Comparison of ENCODE assay signal across 13 cellular contexts in genomic region chr2:238914648-238915015, GRCh38.
DNase-seq lines count a peak whose midpoint lies in the region; ATAC-seq and TF ChIP-seq lines count a peak whose summit lies in the region.
"Had no signal": no experiment of that assay in that cellular context is flagged by ENCODE, and none has a peak within 500 bp of the region (broad histone marks: within the 10 kb centered on the region; RNA-seq: fewer than 3 reads in every experiment).

No MANE protein-coding gene starts in this region.

- peak overlapping the region; percentile 74 for H2AFZ ChIP-seq in HCT116 (ENCODE audit: low read depth, low read length, poor library complexity, severe bottlenecking)

- intact Hi-C loops in HCT116 (cut with micrococcal nuclease) (no loop called here), spleen (cut with DNase I; ENCODE audit: low total_unique reads) (no loop called here)

- no peaks in the 10 kb centered on the region for H3K79me2 ChIP-seq in HCT116 (ENCODE audit: insufficient read depth, low read length)

- H3K27ac ChIP-seq in HCT116 (ENCODE audit: low read depth, low read length) (no peak overlapping the region), RWPE1 (peak overlapping the region; percentile 48), spleen (no peak overlapping the region)
- H3K27ac ChIP-seq: heart right ventricle, right lobe of liver, stomach had no signal

- H3K4me3 ChIP-seq in HCT116 (replicated peaks in 1 of 2; ENCODE audit: low read depth in 1 of 2, low read length in 2 of 2) (peak overlapping the region in 1 of 2 experiments; percentile 33; a peak in 2 of 4 replicates), spleen (no peak overlapping the region)
- H3K4me3 ChIP-seq: heart right ventricle, right lobe of liver, stomach had no signal

- H4K20me1 ChIP-seq in HCT116 (ENCODE audit: insufficient read depth), result no peaks in the 10 kb centered on the region

- no peaks in the 10 kb centered on the region for H3K27me3 ChIP-seq in HCT116 (ENCODE audit: insufficient read depth, low read length)
- peaks cover 0 to 44% (median 0%) of the 10 kb centered on the region in 7 donors for H3K27me3 ChIP-seq in spleen (replicated peaks in 1 of 7)
- H3K27me3 ChIP-seq: right lobe of liver had no signal

- H3K4me1 ChIP-seq in HCT116 (ENCODE audit: control insufficient read depth in 1 of 2, insufficient read depth in 2 of 2, low read length in 2 of 2) (peaks cover 5 to 37% of the 10 kb centered on the region in 2 experiments; a peak in 2 of 4 replicates), spleen (no peaks in the 10 kb centered on the region)
- H3K4me1 ChIP-seq: heart right ventricle, right lobe of liver had no signal

- RAD21 ChIA-PET in HCT116 (lab: Charles Lee; ENCODE audit: low non-redundant PET in 1 of 2, low total read pairs in 2 of 2, uncharacterized antibody in 2 of 2, unreplicated experiment in 2 of 2), result no interaction called here

- DNase-seq in HCT116 (ENCODE audit: low read depth, low spot score) (no peak), RWPE1 (ENCODE audit: low spot score) (peak; percentile 56), fibroblast of peridontal ligament (ENCODE audit: extremely low read depth) (peak; percentile 30), spleen (peak; percentile 51), NCI-H2171 treated with DMSO at 0.1 percent for 48 hours (lab: John Stamatoyannopoulos, UW) (no peak)
- DNase-seq: activated CD4-positive, alpha-beta T cell treated with anti-CD3 and anti-CD28 coated beads for 48 hours; heart right ventricle; NCI-H1092; NCI-H446; stomach had no signal

- POLR2A ChIA-PET in HCT116 (lab: Charles Lee), result no interaction called here
- POLR2A ChIA-PET in RWPE1 (lab: Yijun Ruan, JAX; ENCODE audit: low non-redundant PET), result no interaction called here

- TF ChIP-seq CTCF in HCT116 (IDR thresholded peaks at IDR 0.05 in 2 of 3, conservative IDR thresholded peaks at IDR 0.05 in 1 of 3; ENCODE audit: borderline replicate concordance in 1 of 3, insufficient read depth in 1 of 3, low read depth in 2 of 3, low read length in 2 of 3) (no peak), RWPE1 (conservative IDR thresholded peaks at IDR 0.05; ENCODE audit: low read depth) (no peak), spleen (IDR thresholded peaks at IDR 0.05 in 8 of 11, conservative IDR thresholded peaks at IDR 0.05 in 3 of 11) (no peak)

- no peaks in the 10 kb centered on the region for H3K9me3 ChIP-seq in HCT116 (ENCODE audit: control insufficient read depth in 1 of 2, insufficient read depth in 1 of 2, low read depth in 1 of 2, low read length in 2 of 2)
- H3K9me3 ChIP-seq in spleen, result no peaks in the 10 kb centered on the region
- H3K9me3 ChIP-seq: right lobe of liver, stomach had no signal

- peak overlapping the region; percentile 16; the same call in 1 of the 2 replicates for H3K9ac ChIP-seq in HCT116 (ENCODE audit: low read length)

- peak overlapping the region; percentile 75 for H3K4me2 ChIP-seq in HCT116 (ENCODE audit: low read length)

- TF ChIP-seq RAD21 in HCT116 (IDR thresholded peaks at IDR 0.05; ENCODE audit: low read depth), result no peak

- H3K36me3 ChIP-seq in HCT116 (ENCODE audit: control insufficient read depth in 1 of 2, insufficient read depth in 2 of 2, low read length in 2 of 2) (no peaks in the 10 kb centered on the region), spleen (no peaks in the 10 kb centered on the region)
- H3K36me3 ChIP-seq: heart right ventricle, right lobe of liver had no signal

- CTCF ChIA-PET in HCT116 (lab: Charles Lee) (no interaction called here), RWPE1 (lab: Yijun Ruan, JAX) (no interaction called here)

- ATAC-seq in HCT116, result peak; percentile 39; the same call in 1 of the 2 replicates
- no peak for ATAC-seq in GM21360 (IDR thresholded peaks at IDR 0.05; ENCODE audit: unreplicated experiment)
- no peak for ATAC-seq in GM19397 (IDR thresholded peaks at IDR 0.05; ENCODE audit: unreplicated experiment)
- ATAC-seq: heart right ventricle, right lobe of liver had no signal

- no TSS peak for BruUV-seq in HCT116 (replicated peaks; lab: Mats Ljungman, UMichigan)

- H3K9me2 ChIP-seq in HCT116 (ENCODE audit: insufficient read depth), result no peaks in the 10 kb centered on the region

- whole genome bisulfite sequencing in spleen, 5 donors, result 64 to 95% (median 83%) methylated on average over 11 of the region's 11 CpGs

- TF ChIP-seq POLR2A in HCT116 (IDR thresholded peaks at IDR 0.05; ENCODE audit: borderline replicate concordance, extremely low read depth, insufficient read depth, insufficient read length) (no peak), spleen (IDR thresholded peaks at IDR 0.05) (no peak)

TF ChIP-seq in HCT116, 20 proteins besides CTCF, POLR2A, EP300 and RAD21:
- peak; percentile 68 for TF ChIP-seq SP1 (IDR thresholded peaks at IDR 0.05; ENCODE audit: low read depth)
- peak; percentile 58 for TF ChIP-seq JUND (IDR thresholded peaks at IDR 0.05)
- TF ChIP-seq ELF1 (IDR thresholded peaks at IDR 0.05; ENCODE audit: borderline replicate concordance, low read depth), result no peak
- TF ChIP-seq FOSL1 (IDR thresholded peaks at IDR 0.05; ENCODE audit: low read depth), result peak; percentile 62
TF ChIP-seq in HCT116: peak in this region for 3.

Comparison
In these comparisons a context has a peak if more than half of its experiments do, and no peak if none do; other contexts are left out.
1. DNase-seq: peak in RWPE1 (single experiment), fibroblast of peridontal ligament (single experiment) and spleen (single experiment); none in HCT116 (single experiment) and NCI-H2171 treated with DMSO at 0.1 percent for 48 hours (single experiment).